In genomic region chr3:32880225-32880624, GRCh38 we compare ENCODE assay signal across 22 cellular contexts.
"Had no signal": no experiment of that assay in that cellular context is flagged by ENCODE, and none has a peak within 500 bp of the region (broad histone marks: within the 10 kb centered on the region; RNA-seq: fewer than 3 reads in every experiment).

No MANE protein-coding gene starts in this region.

- H3K4me3 ChIP-seq: MG63, Peyer's patch, SJCRH30 had no signal

- H3K4me1 ChIP-seq: Peyer's patch, SJCRH30 had no signal

- H3K27me3 ChIP-seq: brain microvascular endothelial cell, MG63, Peyer's patch, SJCRH30 had no signal

- H3K36me3 Mint-ChIP-seq: activated naive CD4-positive, alpha-beta T cell treated with anti-CD3 and anti-CD28 coated beads, Interleukin-2, amount 50 U/mL, for 24 hours had no signal

- H3K9me3 Mint-ChIP-seq: activated naive CD4-positive, alpha-beta T cell treated with anti-CD3 and anti-CD28 coated beads, Interleukin-2, amount 50 U/mL, for 24 hours; activated naive CD8-positive, alpha-beta T cell treated with anti-CD3 and anti-CD28 coated beads, Interleukin-2, amount 50 U/mL, for 24 hours; T-helper 1 cell treated with Interleukin-12 subunit alpha and Interleukin-12 subunit beta and Interleukin-4 antibody, amounts not matched to agents 30 μg/mL and 1 μg/mL, for 36 hours had no signal

- H3K27ac ChIP-seq: brain microvascular endothelial cell, Peyer's patch, RWPE1, SJCRH30 had no signal

- H3K9me3 ChIP-seq: MG63, Peyer's patch, SJCRH30 had no signal

- ATAC-seq: activated CD8-positive, alpha-beta T cell treated with anti-CD3 and anti-CD28 coated beads, Interleukin-2, amount 10 ng/mL, durations not matched to agents 7 days and 5 days; activated naive CD8-positive, alpha-beta T cell treated with anti-CD3 and anti-CD28 coated beads, Interleukin-2, amount 50 U/mL, for 24 hours had no signal

- H3K4me3 Mint-ChIP-seq: activated CD8-positive, alpha-beta T cell treated with anti-CD3 and anti-CD28 coated beads, Interleukin-2, amount 10 ng/mL, durations not matched to agents 7 days and 5 days; activated naive CD4-positive, alpha-beta T cell treated with anti-CD3 and anti-CD28 coated beads, Interleukin-2, amount 50 U/mL, for 24 hours; activated naive CD8-positive, alpha-beta T cell treated with anti-CD3 and anti-CD28 coated beads, Interleukin-2, amount 50 U/mL, for 24 hours; T-helper 1 cell treated with Interleukin-12 subunit alpha and Interleukin-12 subunit beta and Interleukin-4 antibody, amounts not matched to agents 30 μg/mL and 1 μg/mL, for 36 hours had no signal

- DNase-seq: activated CD4-positive, alpha-beta T cell treated with anti-CD3 and anti-CD28 coated beads for 48 hours; activated CD4-positive, alpha-beta T cell treated with anti-CD3 and anti-CD28 coated beads, Interleukin-2, amount 50 U/mL, for 4 hours; activated CD4-positive, CD25-positive, alpha-beta regulatory T cell treated with anti-CD3 and anti-CD28 coated beads, Interleukin-2, amount 50 U/mL, for 72 hours; activated CD8-positive, alpha-beta memory T cell treated with anti-CD3 and anti-CD28 coated beads, Interleukin-2, amount 50 U/mL, for 48 hours; activated CD8-positive, alpha-beta T cell treated with anti-CD3 and anti-CD28 coated beads, Interleukin-2, amount 10 ng/mL, durations not matched to agents 7 days and 5 days; activated naive CD8-positive, alpha-beta T cell treated with anti-CD3 and anti-CD28 coated beads, Interleukin-2, amount 50 U/mL, for 24 hours; activated T-cell treated with anti-CD3 and anti-CD28 coated beads, Interleukin-2, amount 50 U/mL, for 1 hour; brain microvascular endothelial cell; MG63; NCI-H1105 treated with DMSO at 0.1 percent for 48 hours; NCI-H1436 treated with DMSO at 0.1 percent for 48 hours; NCI-H187; NCI-H2081; NCI-H510A treated with DMSO at 0.1 percent for 48 hours; NCI-H69; NK-92 treated with Interleukin-12 subunit alpha and Interleukin-12 subunit beta, amount 100 ng/mL, for 24 hours; Peyer's patch; Right ventricle myocardium superior; SJCRH30 had no signal

- H3K27me3 Mint-ChIP-seq: activated naive CD4-positive, alpha-beta T cell treated with anti-CD3 and anti-CD28 coated beads, Interleukin-2, amount 50 U/mL, for 24 hours had no signal

- H3K36me3 ChIP-seq: brain microvascular endothelial cell, MG63, Peyer's patch, SJCRH30 had no signal

- H3K27ac Mint-ChIP-seq: activated CD8-positive, alpha-beta T cell treated with anti-CD3 and anti-CD28 coated beads, Interleukin-2, amount 10 ng/mL, durations not matched to agents 7 days and 5 days; activated naive CD4-positive, alpha-beta T cell treated with anti-CD3 and anti-CD28 coated beads, Interleukin-2, amount 50 U/mL, for 24 hours; activated naive CD8-positive, alpha-beta T cell treated with anti-CD3 and anti-CD28 coated beads, Interleukin-2, amount 50 U/mL, for 24 hours; T-helper 1 cell treated with Interleukin-12 subunit alpha and Interleukin-12 subunit beta and Interleukin-4 antibody, amounts not matched to agents 30 μg/mL and 1 μg/mL, for 36 hours had no signal
